ENCODE assay signal across 8 cellular contexts in the genomic region with DNA sequence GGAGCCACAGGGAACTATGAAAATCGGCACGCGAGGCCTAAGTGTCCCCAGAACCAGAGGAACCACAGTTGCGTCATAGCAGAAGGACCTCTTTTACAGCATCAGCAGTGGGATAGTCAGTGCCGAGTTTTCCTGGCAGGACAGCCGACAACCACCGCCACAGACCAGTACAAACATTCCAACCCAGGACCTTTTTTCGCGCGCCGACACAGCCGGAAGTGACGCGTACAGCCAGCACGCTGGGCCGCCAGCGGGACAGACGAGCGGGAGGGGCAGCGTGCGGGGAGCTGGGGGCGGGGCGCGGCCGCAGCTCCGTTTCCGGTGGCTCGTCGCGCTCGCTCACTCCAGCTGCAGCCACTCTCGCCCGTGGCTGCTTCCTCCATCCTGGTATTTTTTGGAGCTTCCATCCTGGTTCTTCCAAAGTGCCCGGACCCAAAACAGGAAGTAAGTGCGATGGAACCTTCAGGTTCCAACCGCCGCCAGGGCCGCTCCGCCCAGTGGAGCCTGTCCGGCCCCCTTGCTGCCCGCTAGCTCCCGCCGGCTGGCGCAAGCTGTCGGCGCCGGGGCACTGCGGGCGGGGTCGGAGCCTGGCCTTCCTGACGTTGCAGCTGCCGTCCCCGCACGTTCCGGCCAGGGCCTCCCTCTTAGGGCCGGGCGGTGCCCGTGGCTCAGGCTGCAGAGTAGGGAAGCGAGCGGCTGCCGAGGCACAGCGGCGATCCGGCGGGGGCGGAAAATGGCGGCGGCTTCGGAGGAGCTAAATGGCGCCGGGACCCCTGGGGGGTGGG. TPM values are rescaled to one million over a fixed set of nuclear protein-coding genes. Genes with fewer than 3 reads are reported as not detected.
DNase-seq lines count a peak whose midpoint lies in the region; FAIRE-seq and TF ChIP-seq lines count a peak whose summit lies in the region.

A gene with protein sequence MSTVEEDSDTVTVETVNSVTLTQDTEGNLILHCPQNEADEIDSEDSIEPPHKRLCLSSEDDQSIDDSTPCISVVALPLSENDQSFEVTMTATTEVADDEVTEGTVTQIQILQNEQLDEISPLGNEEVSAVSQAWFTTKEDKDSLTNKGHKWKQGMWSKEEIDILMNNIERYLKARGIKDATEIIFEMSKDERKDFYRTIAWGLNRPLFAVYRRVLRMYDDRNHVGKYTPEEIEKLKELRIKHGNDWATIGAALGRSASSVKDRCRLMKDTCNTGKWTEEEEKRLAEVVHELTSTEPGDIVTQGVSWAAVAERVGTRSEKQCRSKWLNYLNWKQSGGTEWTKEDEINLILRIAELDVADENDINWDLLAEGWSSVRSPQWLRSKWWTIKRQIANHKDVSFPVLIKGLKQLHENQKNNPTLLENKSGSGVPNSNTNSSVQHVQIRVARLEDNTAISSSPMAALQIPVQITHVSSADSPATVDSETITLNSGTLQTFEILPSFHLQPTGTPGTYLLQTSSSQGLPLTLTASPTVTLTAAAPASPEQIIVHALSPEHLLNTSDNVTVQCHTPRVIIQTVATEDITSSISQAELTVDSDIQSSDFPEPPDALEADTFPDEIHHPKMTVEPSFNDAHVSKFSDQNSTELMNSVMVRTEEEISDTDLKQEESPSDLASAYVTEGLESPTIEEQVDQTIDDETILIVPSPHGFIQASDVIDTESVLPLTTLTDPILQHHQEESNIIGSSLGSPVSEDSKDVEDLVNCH (plus strand): TSS at position 342 of the 785 bp plus-strand sequence. CDS start 12,489 bp downstream, outside the sequence.

- peak within 1 kb of the TSS; percentile 100 for H3K27ac ChIP-seq in neuronal stem cell (replicated peaks; ENCODE audit: low read length)

- H3K4me3 ChIP-seq in neuronal stem cell (ENCODE audit: low read length in 2 of 2): peak within 1 kb of the TSS; percentile 96 to 99

- peak within 1 kb of the TSS; percentile 83 for H3K4me2 ChIP-seq in neuronal stem cell (ENCODE audit: insufficient read depth, low read length, poor library complexity, severe bottlenecking)

- no peaks in the 10 kb centered on the region for H3K27me3 ChIP-seq in neuronal stem cell (ENCODE audit: control insufficient read depth in 3 of 3, insufficient read depth in 3 of 3, low read depth in 1 of 3, low read length in 3 of 3)

- H4K8ac ChIP-seq in neuronal stem cell (ENCODE audit: low read depth, low read length): peak within 1 kb of the TSS; percentile 52

- peak within 1 kb of the TSS; percentile 95 for H3K4ac ChIP-seq in neuronal stem cell (ENCODE audit: low read length)

- peak within 1 kb of the TSS; percentile 100 for H3K9ac ChIP-seq in neuronal stem cell (ENCODE audit: low read depth, low read length, poor library complexity)

- H4K91ac ChIP-seq in neuronal stem cell (ENCODE audit: low read depth, low read length, poor library complexity): peak within 1 kb of the TSS; percentile 98

- no peaks in the 10 kb centered on the region for H3K9me3 ChIP-seq in neuronal stem cell (replicated peaks in 1 of 2; ENCODE audit: control insufficient read depth in 2 of 2, insufficient read depth in 1 of 2, low read depth in 1 of 2, low read length in 2 of 2)

- no peak for FAIRE-seq in frontal cortex (lab: Jason Lieb, UNC)

- CTCF ChIA-PET in HEK293T (lab: Yijun Ruan, JAX): interaction anchor here (0.7 to 1.0 kb wide), 3 partner anchors 67 to 247 kb away, joined by 3 read pairs; a partner anchor contains a TSS

- H2BK15ac ChIP-seq in neuronal stem cell (ENCODE audit: low read length): no peak within 1 kb of the TSS

- peaks cover 0 to 12% of the 10 kb centered on the region in 2 donors for H3K4me1 ChIP-seq in neuronal stem cell (ENCODE audit: control insufficient read depth in 2 of 2, insufficient read depth in 1 of 2, low read depth in 1 of 2, low read length in 2 of 2)

- H2BK12ac ChIP-seq in neuronal stem cell (ENCODE audit: low read length): peak within 1 kb of the TSS; percentile 87

- H2BK120ac ChIP-seq in neuronal stem cell (ENCODE audit: low read depth, low read length): peak within 1 kb of the TSS; percentile 97

- H2BK5ac ChIP-seq in neuronal stem cell (ENCODE audit: low read length): peak within 1 kb of the TSS; percentile 88

- in situ Hi-C loops in SK-MEL-5 (cut with HindIII; ENCODE audit: low pct_unique_long_range_greater_than_20kb, low sequenced_read_pairs): no loop called here

- H3K23ac ChIP-seq in neuronal stem cell (ENCODE audit: low read depth, low read length, poor library complexity): peak within 1 kb of the TSS; percentile 99

- TF ChIP-seq CTCF in subcutaneous adipose tissue (IDR thresholded peaks at IDR 0.05; ENCODE audit: low read depth): no peak

- H3K79me1 ChIP-seq in neuronal stem cell (ENCODE audit: low read depth, low read length): no peaks in the 10 kb centered on the region

- POLR2A ChIA-PET in HEK293T (lab: Yijun Ruan, JAX): interaction anchor here (0.6 to 3.6 kb wide), 52 partner anchors 8 to 242 kb away, joined by 3 to 29 read pairs (median 4); a partner anchor contains a TSS

- peak within 1 kb of the TSS; percentile 89 for H2AK5ac ChIP-seq in neuronal stem cell (ENCODE audit: low read depth, low read length)

- no CpG with 5 or more reads among the region's 71 CpGs for WGBS in neuronal stem cell (ENCODE audit: extremely low coverage in 2 of 2, insufficient read length in 2 of 2, insufficient replicate concordance in 1 of 2), 2 donors

- DNase-seq in GF-D8 (lab: John Stamatoyannopoulos, UW): peak; percentile 91
- DNase-seq in HEK293T (ENCODE audit: extremely low spot score): peak; percentile 93
- DNase-seq in MV-4-11 (lab: John Stamatoyannopoulos, UW): peak; percentile 90
- peak; percentile 98 for DNase-seq in SK-MEL-5 (ENCODE audit: low read depth, low spot score)
- peak; percentile 88 for DNase-seq in activated naive CD4-positive, alpha-beta T cell treated with Interleukin-2 at 50 U/mL for 16 hours
- DNase-seq in frontal cortex (ENCODE audit: low spot score in 2 of 2): peak; percentile 93 to 95
- peak; percentile 89 for DNase-seq in neuronal stem cell (ENCODE audit: low spot score)

- H3K14ac ChIP-seq in neuronal stem cell (ENCODE audit: low read length): peak within 1 kb of the TSS; percentile 91

- H3K36me3 ChIP-seq in neuronal stem cell (replicated peaks in 1 of 2; ENCODE audit: control insufficient read depth in 2 of 2, insufficient read depth in 2 of 2, low read length in 2 of 2): peaks cover 0 to 34% of the 10 kb centered on the region in 2 donors

- H3K18ac ChIP-seq in neuronal stem cell (ENCODE audit: low read length): peak within 1 kb of the TSS; percentile 100

- H2AFZ ChIP-seq in neuronal stem cell (ENCODE audit: low read length): peak within 1 kb of the TSS; percentile 94

TF ChIP-seq in HEK293T, 16 proteins besides CTCF, POLR2A, EP300 and RAD21:
- TF ChIP-seq L3MBTL2 (conservative IDR thresholded peaks at IDR 0.05): peak; percentile 79
- peak; percentile 73 for TF ChIP-seq ELF4 (IDR thresholded peaks at IDR 0.05)
- TF ChIP-seq, protein P1, sequence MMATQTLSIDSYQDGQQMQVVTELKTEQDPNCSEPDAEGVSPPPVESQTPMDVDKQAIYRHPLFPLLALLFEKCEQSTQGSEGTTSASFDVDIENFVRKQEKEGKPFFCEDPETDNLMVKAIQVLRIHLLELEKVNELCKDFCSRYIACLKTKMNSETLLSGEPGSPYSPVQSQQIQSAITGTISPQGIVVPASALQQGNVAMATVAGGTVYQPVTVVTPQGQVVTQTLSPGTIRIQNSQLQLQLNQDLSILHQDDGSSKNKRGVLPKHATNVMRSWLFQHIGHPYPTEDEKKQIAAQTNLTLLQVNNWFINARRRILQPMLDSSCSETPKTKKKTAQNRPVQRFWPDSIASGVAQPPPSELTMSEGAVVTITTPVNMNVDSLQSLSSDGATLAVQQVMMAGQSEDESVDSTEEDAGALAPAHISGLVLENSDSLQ (IDR thresholded peaks at IDR 0.05): peak; percentile 36; the same call in 1 of the 2 replicates
- no peak for TF ChIP-seq LEF1 (IDR thresholded peaks at IDR 0.05; ENCODE audit: borderline replicate concordance)

RNA-seq across cellular contexts. Expression of the gene that starts here (rescaled TPM):
- total RNA-seq in SK-MEL-5 (2014; rRNA removed; shearing (Covaris generic)): 70.3 and 72.6 TPM in 2 replicates
- 22.2 and 55.0 TPM in 2 replicates for polyA plus RNA-seq in SK-MEL-5 (2015; cell fraction: cytosol; rRNA removed)
- 684 and 691 TPM in 2 replicates for polyA plus RNA-seq in SK-MEL-5 (2015; cell fraction: nucleus; rRNA removed)
- 105 TPM for total RNA-seq in frontal cortex
- polyA plus RNA-seq in neuronal stem cell (2013, experiment 1 of 2): 87.6 TPM
- polyA plus RNA-seq in neuronal stem cell (2013, experiment 2 of 2): 85.8 TPM
- 100 to 1,000 TPM in 2 of 4 donors, 10 to 100 TPM in 2; 85.3 to 119 (median 99.6) TPM for total RNA-seq in subcutaneous adipose tissue

Comparison
In these comparisons a context has a peak if more than half of its experiments do, and no peak if none do; other contexts are left out.
1. Peak in every context shown above with its lines: DNase-seq, H3K4me3 ChIP-seq and H3K27ac ChIP-seq.